In the genomic region with DNA sequence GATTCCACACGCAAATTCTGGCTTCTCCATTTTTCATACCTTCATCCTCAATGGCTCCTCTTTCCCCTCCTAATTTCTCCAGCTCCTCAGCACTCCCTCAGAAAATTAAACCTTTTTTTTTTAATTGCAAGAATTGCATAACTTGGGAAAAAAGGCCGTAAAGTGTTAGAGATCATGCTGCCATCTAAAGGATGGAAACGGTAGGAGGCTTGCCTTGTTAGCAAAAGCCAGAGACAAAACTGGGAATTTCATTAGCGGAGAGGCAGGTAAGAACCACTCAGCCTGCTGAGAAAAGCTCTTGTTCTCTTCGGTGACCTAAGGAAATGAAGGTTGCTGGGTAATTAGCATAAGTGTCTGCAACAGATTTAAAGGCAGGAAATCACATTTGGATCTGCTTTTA, we compare ENCODE assay signal across 8 cellular contexts.
DNase-seq lines count a peak whose midpoint lies in the region; ATAC-seq and TF ChIP-seq lines count a peak whose summit lies in the region.

No MANE protein-coding gene starts in this region.

- 12% methylated on average over 5 of the region's 5 CpGs for WGBS in tibial nerve, 2 donors

- H3K27ac ChIP-seq in WERI-Rb-1 (peak overlapping the region; percentile 72), tibial nerve (no peak overlapping the region)

- no peaks in the 10 kb centered on the region for H3K9me3 ChIP-seq in WERI-Rb-1 (ENCODE audit: severe bottlenecking)
- peaks cover 0 to 9% (median 0%) of the 10 kb centered on the region in 4 donors for H3K9me3 ChIP-seq in tibial nerve

- no peak for ATAC-seq in HG03135 (IDR thresholded peaks at IDR 0.05; ENCODE audit: unreplicated experiment)

- DNase-seq in NCI-H2171 treated with DMSO at 0.1 percent for 48 hours (lab: John Stamatoyannopoulos, UW) (peak; percentile 31), NCI-H2171 (lab: John Stamatoyannopoulos, UW) (no peak), WERI-Rb-1 (peak; percentile 68), iPS DF 19.7 (ENCODE audit: low read depth, low spot score) (peak; percentile 90), tibial nerve (ENCODE audit: low spot score in 2 of 2) (peak in 1 of 2 donors; percentile 58), NCI-H2227 treated with DMSO at 0.1 percent for 48 hours (lab: John Stamatoyannopoulos, UW) (no peak), NCI-H128 (lab: John Stamatoyannopoulos, UW; ENCODE audit: unreplicated experiment) (no peak)

- H3K4me3 ChIP-seq in WERI-Rb-1 (ENCODE audit: low read depth, low read length) (no peak overlapping the region), tibial nerve (no peak overlapping the region)

- TF ChIP-seq CTCF in WERI-Rb-1 (IDR thresholded peaks at IDR 0.05; ENCODE audit: low read depth, low read length) (peak; percentile 59), tibial nerve (IDR thresholded peaks at IDR 0.05) (peak; percentile 22 to 66 (median 42))

- TF ChIP-seq POLR2A in tibial nerve (IDR thresholded peaks at IDR 0.05), result no peak

- TF ChIP-seq EP300 in tibial nerve (IDR thresholded peaks at IDR 0.05), result no peak

- H3K27me3 ChIP-seq in WERI-Rb-1 (ENCODE audit: insufficient read depth, low read depth, severe bottlenecking) (no peaks in the 10 kb centered on the region), tibial nerve (no peaks in the 10 kb centered on the region)

- H3K36me3 ChIP-seq in WERI-Rb-1 (no peaks in the 10 kb centered on the region), tibial nerve (no peaks in the 10 kb centered on the region)

- peaks cover 0 to 12% (median 2%) of the 10 kb centered on the region in 4 donors for H3K4me1 ChIP-seq in tibial nerve

Comparison
In these comparisons a context has a peak if more than half of its experiments do, and no peak if none do; other contexts are left out.
1. DNase-seq: peak in NCI-H2171 treated with DMSO at 0.1 percent for 48 hours (single experiment), WERI-Rb-1 (single experiment) and iPS DF 19.7 (single experiment); none in NCI-H2171 (single experiment), NCI-H2227 treated with DMSO at 0.1 percent for 48 hours (single experiment) and NCI-H128 (single experiment).